Comparison of ENCODE assay signal across 1 cellular context in the genomic region with DNA sequence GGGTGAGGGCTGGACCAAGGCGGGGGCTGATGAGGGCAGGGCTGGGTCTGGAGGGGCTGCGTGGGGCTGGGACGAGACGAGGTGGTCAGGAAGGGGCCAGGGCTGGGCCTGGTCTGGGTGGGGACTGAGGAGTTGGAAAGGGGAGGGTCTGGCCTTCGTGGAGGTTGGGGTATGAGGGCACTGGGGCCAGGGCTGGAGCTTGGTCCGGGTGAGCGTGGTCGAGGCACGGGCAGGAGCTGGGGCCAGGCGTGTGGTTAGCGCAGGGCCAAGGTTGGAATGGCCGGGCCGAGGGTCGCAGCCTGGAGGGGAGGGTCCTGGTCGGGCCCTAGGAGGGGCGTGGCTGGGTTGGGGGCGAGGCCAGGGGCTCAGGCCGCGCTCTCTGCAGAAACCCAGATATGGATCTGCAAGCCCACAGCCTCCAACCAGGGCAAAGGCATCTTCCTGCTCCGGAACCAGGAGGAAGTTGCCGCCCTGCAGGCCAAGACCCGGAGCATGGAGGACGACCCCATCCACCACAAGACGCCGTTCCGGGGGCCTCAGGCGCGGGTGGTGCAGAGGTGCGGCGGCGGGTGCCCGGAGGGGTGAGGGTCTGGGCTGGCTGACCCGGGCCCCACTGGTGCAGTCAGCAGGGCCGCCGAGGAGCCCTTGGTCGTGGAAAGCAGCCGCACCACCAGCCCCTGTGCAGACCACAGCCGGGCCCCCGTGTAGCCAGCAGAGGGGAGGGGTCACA.
TF ChIP-seq lines count a peak whose summit lies in the region.

No MANE protein-coding gene starts in this region.

TF ChIP-seq in HepG2, 621 proteins besides CTCF, POLR2A, EP300 and RAD21:
- TF ChIP-seq HMG20A (CRISPR knock-in tag; IDR thresholded peaks at IDR 0.05; ENCODE audit: borderline replicate concordance), result no peak
- no peak for TF ChIP-seq PCBP1 (IDR thresholded peaks at IDR 0.05; ENCODE audit: borderline replicate concordance, low read depth, low read length)
- no peak for TF ChIP-seq ZNF614 (CRISPR knock-in tag; IDR thresholded peaks at IDR 0.05; ENCODE audit: borderline replicate concordance)
- TF ChIP-seq, protein P1, sequence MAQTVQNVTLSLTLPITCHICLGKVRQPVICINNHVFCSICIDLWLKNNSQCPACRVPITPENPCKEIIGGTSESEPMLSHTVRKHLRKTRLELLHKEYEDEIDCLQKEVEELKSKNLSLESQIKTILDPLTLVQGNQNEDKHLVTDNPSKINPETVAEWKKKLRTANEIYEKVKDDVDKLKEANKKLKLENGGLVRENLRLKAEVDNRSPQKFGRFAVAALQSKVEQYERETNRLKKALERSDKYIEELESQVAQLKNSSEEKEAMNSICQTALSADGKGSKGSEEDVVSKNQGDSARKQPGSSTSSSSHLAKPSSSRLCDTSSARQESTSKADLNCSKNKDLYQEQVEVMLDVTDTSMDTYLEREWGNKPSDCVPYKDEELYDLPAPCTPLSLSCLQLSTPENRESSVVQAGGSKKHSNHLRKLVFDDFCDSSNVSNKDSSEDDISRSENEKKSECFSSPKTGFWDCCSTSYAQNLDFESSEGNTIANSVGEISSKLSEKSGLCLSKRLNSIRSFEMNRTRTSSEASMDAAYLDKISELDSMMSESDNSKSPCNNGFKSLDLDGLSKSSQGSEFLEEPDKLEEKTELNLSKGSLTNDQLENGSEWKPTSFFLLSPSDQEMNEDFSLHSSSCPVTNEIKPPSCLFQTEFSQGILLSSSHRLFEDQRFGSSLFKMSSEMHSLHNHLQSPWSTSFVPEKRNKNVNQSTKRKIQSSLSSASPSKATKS (CRISPR knock-in tag; IDR thresholded peaks at IDR 0.05), result no peak
TF ChIP-seq in HepG2: peak in this region for 0.
